ENCODE assay signal across 8 cellular contexts in the genomic region with DNA sequence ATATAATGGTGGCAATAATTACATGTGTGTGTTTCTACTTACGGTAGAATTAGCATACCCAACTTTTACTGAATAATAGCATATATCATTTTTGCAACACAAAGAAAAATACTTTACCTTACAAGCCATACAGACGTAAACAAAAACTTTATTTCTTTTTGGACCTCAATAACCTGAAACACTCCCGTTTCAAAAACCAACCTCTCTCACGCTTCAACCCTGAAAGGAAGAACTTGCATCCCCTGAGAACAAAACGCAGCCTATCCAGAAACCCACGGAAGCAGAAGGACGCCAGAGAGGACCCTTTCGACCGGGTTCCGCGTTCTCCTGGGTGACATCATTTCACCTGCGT. TPM values are rescaled to one million over a fixed set of nuclear protein-coding genes. Genes with fewer than 3 reads are reported as not detected.
DNase-seq lines count a peak whose midpoint lies in the region; ATAC-seq and TF ChIP-seq lines count a peak whose summit lies in the region.

A gene (minus strand): TSS at position 290 of the 352 bp plus-strand sequence. CDS start 161 bp downstream, at position 129.

- H4K20me1 ChIP-seq in DND-41 (ENCODE audit: insufficient read depth, low read length) = peaks cover 16% of the 10 kb centered on the region

- H3K9ac ChIP-seq in DND-41 (ENCODE audit: low read depth, low read length) = peak within 1 kb of the TSS; percentile 92
- peak within 1 kb of the TSS; percentile 74 for H3K9ac ChIP-seq in mucosa of stomach (ENCODE audit: low read length)

- H3K36me3 ChIP-seq in DND-41 (ENCODE audit: insufficient read depth, low read length) (no peaks in the 10 kb centered on the region; the same call in 1 of the 2 replicates), Panc1 (ENCODE audit: control insufficient read depth, insufficient read depth, low read length) (no peaks in the 10 kb centered on the region), mucosa of stomach (ENCODE audit: control insufficient read depth, insufficient read depth, low read length) (no peaks in the 10 kb centered on the region)

- peak within 1 kb of the TSS; percentile 69 for H2AFZ ChIP-seq in DND-41 (ENCODE audit: low read depth, low read length)

- peaks cover 34% of the 10 kb centered on the region for H3K4me1 ChIP-seq in DND-41 (ENCODE audit: insufficient read depth, low read length)
- peaks cover 29% of the 10 kb centered on the region for H3K4me1 ChIP-seq in Panc1 (ENCODE audit: control insufficient read depth, insufficient read depth, low read length)
- peaks cover 4% of the 10 kb centered on the region for H3K4me1 ChIP-seq in mucosa of stomach (ENCODE audit: control insufficient read depth, insufficient read depth, low read length)

- ATAC-seq in DND-41 (ENCODE audit: insufficient read depth, low read depth) = peak; percentile 36; the same call in 2 of the 3 replicates
- ATAC-seq in Panc1 = no peak
- no peak for ATAC-seq in HG03520 (IDR thresholded peaks at IDR 0.05; ENCODE audit: unreplicated experiment)

- no peaks in the 10 kb centered on the region for H3K9me3 ChIP-seq in DND-41 (ENCODE audit: insufficient read depth, low read length, severe bottlenecking)
- no peaks in the 10 kb centered on the region; the same call in 1 of the 2 replicates for H3K9me3 ChIP-seq in Panc1 (ENCODE audit: control insufficient read depth, insufficient read depth, low read depth, low read length)
- H3K9me3 ChIP-seq in mucosa of stomach (ENCODE audit: control insufficient read depth, low read length) = no peaks in the 10 kb centered on the region

- POLR2A ChIA-PET in Panc1 (lab: Charles Lee) = interaction anchor here (1.1 to 1.5 kb wide), 2 partner anchors 41 to 142 kb away, joined by 4 to 6 read pairs; a partner anchor contains a TSS

- H3K27ac ChIP-seq in DND-41 (ENCODE audit: low read length) = peak within 1 kb of the TSS; percentile 80
- H3K27ac ChIP-seq in Panc1 (ENCODE audit: low read length) = peak within 1 kb of the TSS; percentile 95

- H3K27me3 ChIP-seq in DND-41 (ENCODE audit: insufficient read depth, low read length, poor library complexity) (no peaks in the 10 kb centered on the region), Panc1 (ENCODE audit: control insufficient read depth, insufficient read depth, low read length) (no peaks in the 10 kb centered on the region), mucosa of stomach (ENCODE audit: control insufficient read depth, insufficient read depth, low read length) (no peaks in the 10 kb centered on the region)

- H3K4me2 ChIP-seq in DND-41 (ENCODE audit: insufficient read depth, low read length) = peak within 1 kb of the TSS; percentile 71

- TF ChIP-seq CTCF in DND-41 (IDR thresholded peaks at IDR 0.05; ENCODE audit: borderline replicate concordance, extremely low read depth, low read length, poor library complexity, severe bottlenecking) (peak; percentile 2), Panc1 (IDR thresholded peaks at IDR 0.05) (no peak)

- peaks cover 71% of the 10 kb centered on the region for H3K79me2 ChIP-seq in DND-41 (ENCODE audit: insufficient read depth, low read length)

- peak; percentile 61 for DNase-seq in DND-41
- no peak for DNase-seq in Panc1 (ENCODE audit: low read depth, low spot score)
- peak; percentile 53 for DNase-seq in effector CD8-positive, alpha-beta T cell (lab: John Stamatoyannopoulos, UW)
- no peak for DNase-seq in LoVo (ENCODE audit: low spot score)
- no peak for DNase-seq in NCI-H446 treated with DMSO at 0.1 percent for 48 hours (lab: John Stamatoyannopoulos, UW)
- no peak for DNase-seq in retina

- in situ Hi-C loops in Panc1 (cut with HindIII; ENCODE audit: low pct_unique_long_range_greater_than_20kb, low sequenced_read_pairs) = no loop called here

- intact Hi-C loops in Panc1 (cut with micrococcal nuclease; ENCODE audit: unreplicated experiment) = no loop called here

- CTCF ChIA-PET in Panc1 (lab: Charles Lee) = no interaction called here

- BruUV-seq in Panc1 (replicated peaks; lab: Mats Ljungman, UMichigan) = TSS peak; percentile 64

- H3K4me3 ChIP-seq in DND-41 (ENCODE audit: low read depth in 1 of 2, low read length in 2 of 2) (peak within 1 kb of the TSS; percentile 40 to 64), Panc1 (ENCODE audit: low read depth in 2 of 2, low read length in 2 of 2) (peak within 1 kb of the TSS; percentile 79 to 90), mucosa of stomach (ENCODE audit: low read length) (peak within 1 kb of the TSS; percentile 33)

RNA-seq across cellular contexts. Expression of the gene that starts here (rescaled TPM):
- 78.0 TPM for total RNA-seq in Panc1 (2021; ENCODE audit: unreplicated experiment)
- polyA plus RNA-seq in Panc1 (2012; ENCODE audit: insufficient read length) = 34.0 TPM

Comparison
In these comparisons a context has a peak if more than half of its experiments do, and no peak if none do; other contexts are left out.
1. DNase-seq: peak in DND-41 (single experiment) and effector CD8-positive, alpha-beta T cell (single experiment); none in Panc1 (single experiment), LoVo (single experiment), NCI-H446 treated with DMSO at 0.1 percent for 48 hours (single experiment) and retina (single experiment).
2. H3K4me3 ChIP-seq: peak in every context shown above with its lines; median percentile 84 in Panc1; 52 in DND-41; 33 in mucosa of stomach.